In the genomic region with DNA sequence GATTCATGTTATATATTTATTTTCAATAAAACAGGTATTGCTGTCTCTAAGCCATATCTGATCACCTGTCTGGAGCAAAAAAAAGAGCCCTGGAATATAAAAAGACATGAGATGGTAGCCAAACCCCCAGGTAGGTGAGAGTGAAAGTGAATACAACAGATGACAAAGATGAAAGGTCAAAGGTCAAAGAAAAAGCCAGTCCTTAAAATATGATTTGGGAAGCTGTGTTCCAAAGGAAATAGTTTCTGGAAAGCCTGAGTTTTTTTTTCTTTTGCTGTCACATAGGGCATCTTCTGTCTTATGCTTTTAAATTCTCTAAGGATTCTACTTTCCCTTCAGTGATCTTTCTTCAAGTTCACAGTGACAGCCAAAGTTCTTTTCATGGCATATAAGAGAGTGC, we compare ENCODE assay signal across 1 cellular context.
TF ChIP-seq lines count a peak whose summit lies in the region.

No MANE protein-coding gene starts in this region.

TF ChIP-seq in K562, 482 proteins besides CTCF, POLR2A, EP300 and RAD21:
- TF ChIP-seq GTF2B (IDR thresholded peaks at IDR 0.05; ENCODE audit: extremely low read depth, insufficient read length) = no peak
- TF ChIP-seq XRCC4 (IDR thresholded peaks at IDR 0.05; ENCODE audit: extremely low read depth, insufficient read depth, insufficient read length) = no peak
- TF ChIP-seq ZNF695 (CRISPR knock-in tag; IDR thresholded peaks at IDR 0.05) = no peak
- TF ChIP-seq SMAD2 (IDR thresholded peaks at IDR 0.05; ENCODE audit: low read depth, low read length) = no peak
- no peak for TF ChIP-seq ZNF143 (CRISPR knock-in tag; IDR thresholded peaks at IDR 0.05)
- no peak for TF ChIP-seq POLR2AphosphoS2 (IDR thresholded peaks at IDR 0.05; ENCODE audit: low read length)
- TF ChIP-seq ZNF57 (CRISPR knock-in tag; IDR thresholded peaks at IDR 0.05) = no peak
- TF ChIP-seq NR2C1 (IDR thresholded peaks at IDR 0.05) = peak; percentile 73
- TF ChIP-seq NR2C1 (tag; IDR thresholded peaks at IDR 0.05) = peak; percentile 60
- no peak for TF ChIP-seq MCM2 (IDR thresholded peaks at IDR 0.05; ENCODE audit: low read depth)
- no peak for TF ChIP-seq ARHGAP35 (IDR thresholded peaks at IDR 0.05; ENCODE audit: partially characterized antibody)
- TF ChIP-seq DIDO1 (tag; IDR thresholded peaks at IDR 0.05; ENCODE audit: low read depth) = no peak
- no peak for TF ChIP-seq SP1 (CRISPR knock-in tag; IDR thresholded peaks at IDR 0.05)
- TF ChIP-seq, protein P1, sequence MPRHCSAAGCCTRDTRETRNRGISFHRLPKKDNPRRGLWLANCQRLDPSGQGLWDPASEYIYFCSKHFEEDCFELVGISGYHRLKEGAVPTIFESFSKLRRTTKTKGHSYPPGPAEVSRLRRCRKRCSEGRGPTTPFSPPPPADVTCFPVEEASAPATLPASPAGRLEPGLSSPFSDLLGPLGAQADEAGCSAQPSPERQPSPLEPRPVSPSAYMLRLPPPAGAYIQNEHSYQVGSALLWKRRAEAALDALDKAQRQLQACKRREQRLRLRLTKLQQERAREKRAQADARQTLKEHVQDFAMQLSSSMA (CRISPR knock-in tag; IDR thresholded peaks at IDR 0.05) = no peak
- TF ChIP-seq ZNF197 (CRISPR knock-in tag; IDR thresholded peaks at IDR 0.05; ENCODE audit: low read depth) = no peak
- TF ChIP-seq NR2C2 (CRISPR knock-in tag; IDR thresholded peaks at IDR 0.05) = no peak
- TF ChIP-seq NR2C2 (tag; IDR thresholded peaks at IDR 0.05) = peak; percentile 40; the same call in 1 of the 2 replicates
